8 cellular contexts compared by ENCODE assay signal in genomic region chr19:39532233-39533002, GRCh38. TPM values are rescaled to one million over a fixed set of nuclear protein-coding genes. Genes with fewer than 3 reads are reported as not detected.
DNase-seq lines count a peak whose midpoint lies in the region; ATAC-seq and TF ChIP-seq lines count a peak whose summit lies in the region.

Gene EID2B, minus strand, starts transcription at chr19:39532852. Its CDS starts 50 bp downstream, at chr19:39532802.

- peak within 1 kb of the TSS; percentile 86 for H3K27ac Mint-ChIP-seq in activated B cell treated with CpG ODN at 0.5 μM for 24 hours

- H3K4me1 Mint-ChIP-seq in activated B cell treated with CpG ODN at 0.5 μM for 24 hours = peaks cover 18% of the 10 kb centered on the region

- H3K36me3 Mint-ChIP-seq in activated B cell treated with CpG ODN at 0.5 μM for 24 hours (ENCODE audit: low read depth) = peaks cover 10% of the 10 kb centered on the region

- peak within 1 kb of the TSS; percentile 95 for H3K4me3 Mint-ChIP-seq in activated B cell treated with CpG ODN at 0.5 μM for 24 hours

- peak; percentile 96 for TF ChIP-seq CTCF in activated B cell treated with CpG ODN at 0.5 μM for 24 hours (IDR thresholded peaks at IDR 0.05)

- POLR2A ChIA-PET in activated B cell treated with CpG ODN at 0.5 μM for 24 hours (lab: Charles Lee) = interaction anchor here (0.5 to 2.1 kb wide), 9 partner anchors 13 to 675 kb away, joined by 3 to 17 read pairs (median 4); partner anchors contain the start of genes PLEKHG2, RPS16 and SUPT5H

- ATAC-seq in GM19023 (IDR thresholded peaks at IDR 0.05; ENCODE audit: unreplicated experiment) = peak; percentile 83
- ATAC-seq in HG03196 (IDR thresholded peaks at IDR 0.05; ENCODE audit: unreplicated experiment) = peak; percentile 86
- peak; percentile 99 for ATAC-seq in activated B cell treated with CpG ODN at 0.5 μM for 24 hours (ENCODE audit: low read depth)

- intact Hi-C loops in activated B cell treated with CpG ODN at 0.5 μM for 24 hours (cut with micrococcal nuclease) = loop anchor here (1.0 to 5.0 kb wide), 10 partner anchors 8 to 422 kb away; partner anchors contain the start of genes EID2, PLEKHG2 and SAMD4B

- no peaks in the 10 kb centered on the region for H3K27me3 Mint-ChIP-seq in activated B cell treated with CpG ODN at 0.5 μM for 24 hours

- CTCF ChIA-PET in activated B cell treated with CpG ODN at 0.5 μM for 24 hours (lab: Charles Lee) = interaction anchor here (0.8 to 3.8 kb wide), 8 partner anchors 58 to 410 kb away, joined by 3 to 20 read pairs (median 5); partner anchors contain the start of gene RPS16

- H3K9me3 Mint-ChIP-seq in activated B cell treated with CpG ODN at 0.5 μM for 24 hours = no peaks in the 10 kb centered on the region

- DNase-seq in AML-193 (lab: John Stamatoyannopoulos, UW) = peak; percentile 90 to 91
- DNase-seq in NCI-H2227 treated with DMSO at 0.1 percent for 48 hours (lab: John Stamatoyannopoulos, UW) = peak; percentile 100
- peak; percentile 88 for DNase-seq in activated B cell treated with CpG ODN at 0.5 μM for 24 hours
- peak; percentile 94 for DNase-seq in central memory CD4-positive, alpha-beta T cell
- peak; percentile 95 for DNase-seq in islet precursor cell
- DNase-seq in stimulated activated CD4-positive, alpha-beta T cell treated with anti-CD3 and anti-CD28 coated beads, Interleukin-12 subunit alpha, Interleukin-12 subunit beta, amount 100 ng/mL, for 4 hours = peak; percentile 96

RNA-seq across cellular contexts. Expression of gene EID2B, which starts in this region (rescaled TPM):
- 3.3 and 4.0 TPM in 2 replicates for total RNA-seq in activated B cell treated with CpG ODN at 0.5 μM for 24 hours

Comparison
In these comparisons a context has a peak if more than half of its experiments do, and no peak if none do; other contexts are left out.
1. Peak in every context shown above with its lines: DNase-seq and ATAC-seq.